Comparison of ENCODE assay signal across 9 cellular contexts in genomic region chr2:2805263-2805662, GRCh38.
"Had no signal": no experiment of that assay in that cellular context is flagged by ENCODE, and none has a peak within 500 bp of the region (broad histone marks: within the 10 kb centered on the region; RNA-seq: fewer than 3 reads in every experiment).

No MANE protein-coding gene starts in this region.

- H3K4me3 ChIP-seq: GM23338, HAP-1 had no signal

- H3K9ac ChIP-seq: KMS-11 had no signal

- H3K9me3 ChIP-seq: HAP-1 had no signal

- H3K4me1 ChIP-seq: HAP-1 had no signal

- FAIRE-seq: H1, H54, HepG2, HTR-8/SVneo had no signal

- DNase-seq: HFFc6, KBM-7 had no signal

- H3K36me3 ChIP-seq: HAP-1 had no signal

- H3K27ac ChIP-seq: KMS-11 had no signal
